ENCODE assay signal across 1 cellular context in genomic region chr4:186792994-186793393, GRCh38.
TF ChIP-seq lines count a peak whose summit lies in the region.

No MANE protein-coding gene starts in this region.

TF ChIP-seq in IMR-90, 13 proteins besides CTCF, POLR2A, EP300 and RAD21 (continued from another document):
- TF ChIP-seq CEBPB (IDR thresholded peaks at IDR 0.05; ENCODE audit: low read depth, low read length) = peak; percentile 57
- no peak for TF ChIP-seq MAFK (IDR thresholded peaks at IDR 0.05; ENCODE audit: low read depth, low read length)
- TF ChIP-seq RCOR1 (IDR thresholded peaks at IDR 0.05; ENCODE audit: insufficient replicate concordance, low read length) = no peak
TF ChIP-seq in IMR-90: peak in this region for 1.
